11 cellular contexts compared by ENCODE assay signal in genomic region chr3:58135712-58136543, GRCh38.
DNase-seq lines count a peak whose midpoint lies in the region; ATAC-seq and TF ChIP-seq lines count a peak whose summit lies in the region.
"Had no signal": no experiment of that assay in that cellular context is flagged by ENCODE, and none has a peak within 500 bp of the region (broad histone marks: within the 10 kb centered on the region; RNA-seq: fewer than 3 reads in every experiment).

No MANE protein-coding gene starts in this region.

- DNase-seq in RKO (ENCODE audit: low spot score), result peak; percentile 9
- DNase-seq in fibroblast of the aortic adventitia (ENCODE audit: low read depth), result peak; percentile 41
- no peak for DNase-seq in smooth muscle cell (lab: John Stamatoyannopoulos, UW; ENCODE audit: unreplicated experiment)
- no peak for DNase-seq in CD4-positive, alpha-beta T cell
- DNase-seq in H7, result no peak
- no peak for DNase-seq in hypothalamus (lab: John Stamatoyannopoulos, UW)
- DNase-seq: activated CD8-positive, alpha-beta memory T cell treated with anti-CD3 and anti-CD28 coated beads, Interleukin-2, amount 50 U/mL, for 4 hours; NCI-H2171 treated with DMSO at 0.1 percent for 48 hours had no signal

- TF ChIP-seq CTCF in GM12873 (IDR thresholded peaks at IDR 0.05; ENCODE audit: insufficient read depth, low read depth, low read length, missing control alignments) (peak; percentile 41), fibroblast of the aortic adventitia (IDR thresholded peaks at IDR 0.05; ENCODE audit: insufficient read depth, low read length) (peak; percentile 51), smooth muscle cell (IDR thresholded peaks at IDR 0.05; ENCODE audit: borderline replicate concordance, insufficient read depth, poor library complexity, severe bottlenecking) (peak; percentile 26)
- no peak for TF ChIP-seq CTCF in CD4-positive, alpha-beta T cell (IDR thresholded peaks at IDR 0.05)

- H3K27me3 ChIP-seq in smooth muscle cell (ENCODE audit: low read depth) (no peaks in the 10 kb centered on the region), H7 (ENCODE audit: control insufficient read depth, insufficient read depth, low read length) (no peaks in the 10 kb centered on the region)
- no peaks in the 10 kb centered on the region for H3K27me3 ChIP-seq in CD4-positive, alpha-beta T cell (ENCODE audit: control insufficient read depth, insufficient read depth, low read length)

- H3K27ac ChIP-seq in smooth muscle cell (ENCODE audit: low read depth), result no peak overlapping the region
- no peak overlapping the region for H3K27ac ChIP-seq in CD4-positive, alpha-beta T cell (ENCODE audit: low read depth, low read length)

- H3K4me1 Mint-ChIP-seq in CD4-positive, alpha-beta T cell (ENCODE audit: low read depth), result no peaks in the 10 kb centered on the region

- H3K36me3 Mint-ChIP-seq in CD4-positive, alpha-beta T cell (ENCODE audit: low read depth), result peaks cover 94% of the 10 kb centered on the region
- H3K36me3 Mint-ChIP-seq: natural killer cell treated with Interleukin-12 subunit alpha and Interleukin-12 subunit beta and Interleukin-15 and Interleukin-18, amount 100 ng/mL, for 72 hours had no signal

- intact Hi-C loops in CD4-positive, alpha-beta T cell (cut with DNase I, micrococcal nuclease), result no loop called here

- POLR2A ChIA-PET in CD4-positive, alpha-beta T cell (lab: Charles Lee), result no interaction called here

- no peak overlapping the region for H2AFZ ChIP-seq in smooth muscle cell (ENCODE audit: low read depth)

- CTCF ChIA-PET in CD4-positive, alpha-beta T cell (lab: Charles Lee), result no interaction called here

- H3K9me3 ChIP-seq in smooth muscle cell (replicated peaks; ENCODE audit: low read depth), result no peaks in the 10 kb centered on the region
- H3K9me3 ChIP-seq in CD4-positive, alpha-beta T cell (ENCODE audit: control insufficient read depth, low read length), result no peaks in the 10 kb centered on the region

- H3K4me2 ChIP-seq in smooth muscle cell, result no peak overlapping the region

- H3K4me3 ChIP-seq in fibroblast of the aortic adventitia (ENCODE audit: low read depth, low read length) (no peak overlapping the region), smooth muscle cell (no peak overlapping the region), H7 (ENCODE audit: insufficient read depth, low read depth, low read length) (no peak overlapping the region)

- no peaks in the 10 kb centered on the region for H3K9me3 Mint-ChIP-seq in CD4-positive, alpha-beta T cell
- H3K9me3 Mint-ChIP-seq: natural killer cell treated with Interleukin-12 subunit alpha and Interleukin-12 subunit beta and Interleukin-15 and Interleukin-18, amount 100 ng/mL, for 72 hours had no signal

- no peaks in the 10 kb centered on the region for H3F3A ChIP-seq in smooth muscle cell (ENCODE audit: low read depth)

- no peaks in the 10 kb centered on the region for H3K27me3 Mint-ChIP-seq in CD4-positive, alpha-beta T cell
- H3K27me3 Mint-ChIP-seq: natural killer cell treated with Interleukin-12 subunit alpha and Interleukin-12 subunit beta and Interleukin-15 and Interleukin-18, amount 100 ng/mL, for 72 hours had no signal

- ATAC-seq in CD4-positive, alpha-beta T cell (ENCODE audit: poor library complexity), result no peak
- ATAC-seq in GM19452 (IDR thresholded peaks at IDR 0.05; ENCODE audit: unreplicated experiment), result no peak
- ATAC-seq: natural killer cell treated with Interleukin-12 subunit alpha and Interleukin-12 subunit beta and Interleukin-15 and Interleukin-18, amount 100 ng/mL, for 72 hours had no signal

- no peaks in the 10 kb centered on the region for H3K4me1 ChIP-seq in smooth muscle cell (ENCODE audit: low read depth)

- no peak overlapping the region for H3K9ac ChIP-seq in smooth muscle cell (ENCODE audit: low read depth)

- peaks cover 34% of the 10 kb centered on the region for H4K20me1 ChIP-seq in smooth muscle cell (ENCODE audit: low read depth)

- peaks cover 48% of the 10 kb centered on the region for H3K36me3 ChIP-seq in smooth muscle cell (ENCODE audit: low read depth)
- peaks cover 57% of the 10 kb centered on the region for H3K36me3 ChIP-seq in H7 (replicated peaks; ENCODE audit: control insufficient read depth, insufficient read depth, low read length)

- 96% methylated on average over 14 of the region's 14 CpGs for WGBS in smooth muscle cell (ENCODE audit: low lambda C conversion rate)

- no peaks in the 10 kb centered on the region for H3K79me2 ChIP-seq in smooth muscle cell (ENCODE audit: low read depth)

- H3K27ac Mint-ChIP-seq in CD4-positive, alpha-beta T cell, result no peak overlapping the region
- H3K27ac Mint-ChIP-seq: natural killer cell treated with Interleukin-12 subunit alpha and Interleukin-12 subunit beta and Interleukin-15 and Interleukin-18, amount 100 ng/mL, for 72 hours had no signal

- H3K4me3 Mint-ChIP-seq in CD4-positive, alpha-beta T cell, result no peak overlapping the region
- H3K4me3 Mint-ChIP-seq: natural killer cell treated with Interleukin-12 subunit alpha and Interleukin-12 subunit beta and Interleukin-15 and Interleukin-18, amount 100 ng/mL, for 72 hours had no signal

Comparison
In these comparisons a context has a peak if more than half of its experiments do, and no peak if none do; other contexts are left out.
1. DNase-seq: peak in RKO (single experiment) and fibroblast of the aortic adventitia (single experiment); none in smooth muscle cell (single experiment), CD4-positive, alpha-beta T cell (0 of 10), H7 (single experiment) and hypothalamus (0 of 51).